In genomic region chr18:79949571-79950439, GRCh38 we compare ENCODE assay signal across 8 cellular contexts. TPM values are rescaled to one million over a fixed set of nuclear protein-coding genes. Genes with fewer than 3 reads are reported as not detected.
DNase-seq lines count a peak whose midpoint lies in the region; TF ChIP-seq lines count a peak whose summit lies in the region.

No MANE protein-coding gene starts in this region.

- H3K9ac ChIP-seq in KMS-11 (no peak overlapping the region), adipocyte (ENCODE audit: low read length) (peak overlapping the region; percentile 92)

- H3K9me2 ChIP-seq in DOHH2 (replicated peaks; ENCODE audit: control insufficient read depth, low read length): no peaks in the 10 kb centered on the region

- H3F3A ChIP-seq in DOHH2 (ENCODE audit: control insufficient read depth, insufficient read depth): peaks cover 12% of the 10 kb centered on the region

- H3K27ac ChIP-seq in DOHH2 (ENCODE audit: low read depth, low read length) (peak overlapping the region; percentile 92), KMS-11 (no peak overlapping the region), thymus (ENCODE audit: low read depth) (peak overlapping the region; percentile 42)

- H4K20me1 ChIP-seq in DOHH2 (ENCODE audit: control insufficient read depth, insufficient read depth, low read depth, low read length) (peaks cover 23% of the 10 kb centered on the region), KMS-11 (ENCODE audit: insufficient read depth) (no peaks in the 10 kb centered on the region)

- DNase-seq in adipocyte (ENCODE audit: low read depth) (no peak), left kidney (ENCODE audit: low read depth, low spot score) (peak; percentile 39), hepatic stellate cell (ENCODE audit: low spot score) (no peak), foreskin melanocyte (no peak)
- no peak for DNase-seq in activated CD4-positive, CD25-positive, alpha-beta regulatory T cell (lab: John Stamatoyannopoulos, UW)

- H3K4me3 ChIP-seq in DOHH2 (ENCODE audit: low read length) (peak overlapping the region; percentile 76), KMS-11 (IDR thresholded peaks at IDR 0.05; ENCODE audit: insufficient read depth, low read depth, low read length) (no peak overlapping the region), adipocyte (ENCODE audit: low read length) (peak overlapping the region; percentile 89), thymus (ENCODE audit: low read length) (peak overlapping the region; percentile 90)

- peaks cover 30% of the 10 kb centered on the region for H3K36me3 ChIP-seq in DOHH2 (ENCODE audit: control insufficient read depth, low read length)
- H3K36me3 ChIP-seq in KMS-11 (ENCODE audit: insufficient read depth): no peaks in the 10 kb centered on the region
- H3K36me3 ChIP-seq in adipocyte (ENCODE audit: control insufficient read depth, insufficient read depth, low read length, severe bottlenecking): peaks cover 7% of the 10 kb centered on the region
- peaks cover 22% of the 10 kb centered on the region for H3K36me3 ChIP-seq in thymus (ENCODE audit: control insufficient read depth, insufficient read depth)

- H2AFZ ChIP-seq in KMS-11 (ENCODE audit: low read depth): no peak overlapping the region

- peaks cover 6% of the 10 kb centered on the region for H3K27me3 ChIP-seq in DOHH2 (ENCODE audit: control insufficient read depth, low read length)
- H3K27me3 ChIP-seq in KMS-11 (ENCODE audit: insufficient read depth, low read depth): no peaks in the 10 kb centered on the region
- H3K27me3 ChIP-seq in adipocyte (replicated peaks; ENCODE audit: control insufficient read depth, insufficient read depth, low read length): no peaks in the 10 kb centered on the region
- H3K27me3 ChIP-seq in thymus (ENCODE audit: control insufficient read depth, insufficient read depth): peaks cover 12% of the 10 kb centered on the region

- 48% methylated on average over 14 of the region's 14 CpGs for WGBS in thymus

- H3K4me1 ChIP-seq in DOHH2 (ENCODE audit: control insufficient read depth, low read length): peaks cover 54% of the 10 kb centered on the region
- peaks cover 7% of the 10 kb centered on the region for H3K4me1 ChIP-seq in KMS-11 (ENCODE audit: low read depth, poor library complexity, severe bottlenecking)
- peaks cover 39% of the 10 kb centered on the region for H3K4me1 ChIP-seq in adipocyte (ENCODE audit: control insufficient read depth, insufficient read depth, low read length)
- H3K4me1 ChIP-seq in thymus (ENCODE audit: control insufficient read depth, insufficient read depth, low read length): peaks cover 18% of the 10 kb centered on the region

- TF ChIP-seq CTCF in DOHH2 (IDR thresholded peaks at IDR 0.05; ENCODE audit: low read depth, low read length, poor library complexity, severe bottlenecking) (no peak), KMS-11 (conservative IDR thresholded peaks at IDR 0.05; ENCODE audit: low read depth, low read length) (no peak)

- H3K79me2 ChIP-seq in DOHH2 (ENCODE audit: control insufficient read depth, low read length) (peaks cover 60% of the 10 kb centered on the region), KMS-11 (ENCODE audit: insufficient read depth, low read depth) (peaks cover 10% of the 10 kb centered on the region; the same call in 1 of the 2 replicates)

- H3K9me3 ChIP-seq in DOHH2 (ENCODE audit: control insufficient read depth, insufficient read depth, low read length) (no peaks in the 10 kb centered on the region), adipocyte (ENCODE audit: control insufficient read depth, low read length) (no peaks in the 10 kb centered on the region), thymus (ENCODE audit: control insufficient read depth) (no peaks in the 10 kb centered on the region)

- H3K4me2 ChIP-seq in DOHH2 (ENCODE audit: low read length) (peak overlapping the region; percentile 79), KMS-11 (peak overlapping the region; percentile 80; the same call in 1 of the 2 replicates)

RNA-seq across cellular contexts. Expression of gene SLC66A2, which starts 1.6 kb away (rescaled TPM):
- 91.3 TPM for polyA plus RNA-seq in thymus

RNA-seq across cellular contexts. Expression of gene HSBP1L1, which starts 14.6 kb away (rescaled TPM):
- polyA plus RNA-seq in thymus: 25.8 TPM

RNA-seq across cellular contexts. Expression of gene TXNL4A, which starts 38.6 kb away (rescaled TPM):
- 99.0 TPM for polyA plus RNA-seq in thymus
